10 cellular contexts compared by ENCODE assay signal in the genomic region with DNA sequence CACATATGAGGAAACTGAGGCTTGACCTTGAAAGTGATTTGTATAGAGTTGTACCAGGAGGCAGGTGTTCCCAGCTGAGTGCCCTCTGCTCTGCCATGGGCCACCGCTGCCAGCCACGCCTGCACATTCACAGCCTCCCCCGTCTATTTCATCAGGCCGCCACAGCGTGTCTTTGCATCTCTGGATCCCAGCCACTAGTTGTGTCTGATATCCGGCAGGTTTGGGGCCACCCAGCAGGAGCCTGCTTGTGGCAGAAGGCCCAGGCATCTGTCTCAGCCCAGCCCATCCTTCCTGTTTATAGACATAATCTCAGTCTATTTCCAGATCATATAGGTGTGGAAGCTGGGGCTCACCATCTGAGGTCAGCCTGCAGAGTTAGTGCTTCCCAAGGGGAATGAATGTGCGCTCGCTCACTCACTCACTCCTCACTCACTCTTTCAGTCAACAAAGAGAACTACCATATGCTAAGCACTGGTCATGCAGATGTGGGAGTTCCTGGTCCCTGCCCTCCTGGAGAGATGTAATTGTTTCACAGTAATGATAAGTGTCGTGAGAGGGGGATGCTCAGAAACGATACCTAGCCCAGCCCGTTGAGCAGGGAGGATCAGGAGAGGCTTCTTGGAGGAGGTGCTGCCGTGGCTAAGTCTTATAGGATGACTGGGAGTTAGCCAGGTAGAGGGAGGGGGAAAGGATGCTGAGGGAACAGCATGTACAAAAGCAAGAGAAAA.
DNase-seq lines count a peak whose midpoint lies in the region; ATAC-seq and TF ChIP-seq lines count a peak whose summit lies in the region.
"Had no signal": no experiment of that assay in that cellular context is flagged by ENCODE, and none has a peak within 500 bp of the region (broad histone marks: within the 10 kb centered on the region; RNA-seq: fewer than 3 reads in every experiment).

No MANE protein-coding gene starts in this region.

- H3K27ac Mint-ChIP-seq in HFFc6, result no peak overlapping the region
- H3K27ac Mint-ChIP-seq: stimulated activated naive CD8-positive, alpha-beta T cell treated with anti-CD3 and anti-CD28 coated beads, Interleukin-15, Interleukin-2, amounts not matched to agents 100 ng/mL and 50 ng/mL, for 24 hours had no signal

- H3K4me3 ChIP-seq in Jurkat, Clone E6-1 (ENCODE audit: low read length), result peak overlapping the region; percentile 61
- no peak overlapping the region for H3K4me3 ChIP-seq in RWPE2 (ENCODE audit: severe bottlenecking)

- ATAC-seq in RWPE2 (ENCODE audit: low read depth) (0 out of 3 replicates have a peak, but pooled peaks have one; percentile 17), sciatic nerve (peak; percentile 52)

- no peaks in the 10 kb centered on the region for H3K27me3 ChIP-seq in RWPE2 (ENCODE audit: insufficient read depth, poor library complexity, severe bottlenecking)

- intact Hi-C loops in sciatic nerve (cut with DNase I), result no loop called here

- peak; percentile 90 for DNase-seq in Jurkat, Clone E6-1 (ENCODE audit: low read depth, low spot score)
- no peak for DNase-seq in RWPE2 (ENCODE audit: low spot score)
- DNase-seq in dermis microvascular lymphatic vessel endothelial cell (ENCODE audit: low read depth in 2 of 2), result peak; percentile 32 to 54
- DNase-seq in sciatic nerve (ENCODE audit: low spot score), result peak; percentile 71
- DNase-seq in HK-2 (ENCODE audit: unreplicated experiment), result no peak
- DNase-seq in HFFc6, result no peak
- DNase-seq in SIG-M5 treated with dmso at 0.1 percent for 504 hours (lab: John Stamatoyannopoulos, UW; ENCODE audit: unreplicated experiment), result no peak
- DNase-seq: activated CD4-positive, CD25-positive, alpha-beta regulatory T cell; NCI-H2029 treated with DMSO at 0.1 percent for 48 hours had no signal

- H3K9me3 ChIP-seq in RWPE2 (ENCODE audit: severe bottlenecking), result no peaks in the 10 kb centered on the region

- H3K9me3 Mint-ChIP-seq in HFFc6, result no peaks in the 10 kb centered on the region
- H3K9me3 Mint-ChIP-seq: stimulated activated naive CD8-positive, alpha-beta T cell treated with anti-CD3 and anti-CD28 coated beads, Interleukin-15, Interleukin-2, amounts not matched to agents 100 ng/mL and 50 ng/mL, for 24 hours had no signal

- H3K36me3 Mint-ChIP-seq in HFFc6 (ENCODE audit: low read depth), result no peaks in the 10 kb centered on the region

- no peak overlapping the region for H3K4me3 Mint-ChIP-seq in HFFc6
- H3K4me3 Mint-ChIP-seq: stimulated activated naive CD8-positive, alpha-beta T cell treated with anti-CD3 and anti-CD28 coated beads, Interleukin-15, Interleukin-2, amounts not matched to agents 100 ng/mL and 50 ng/mL, for 24 hours had no signal

- no peak for TF ChIP-seq CTCF in RWPE2 (IDR thresholded peaks at IDR 0.05; ENCODE audit: poor library complexity, severe bottlenecking)
- no peak for TF ChIP-seq CTCF in HFFc6 (IDR thresholded peaks at IDR 0.05)

- no peaks in the 10 kb centered on the region for H3K4me1 Mint-ChIP-seq in HFFc6 (ENCODE audit: low read depth)

- H3K4me1 ChIP-seq in RWPE2 (ENCODE audit: insufficient read depth, poor library complexity, severe bottlenecking), result no peaks in the 10 kb centered on the region

- H3K27me3 Mint-ChIP-seq in HFFc6 (ENCODE audit: insufficient read depth), result peaks cover 16% of the 10 kb centered on the region
- H3K27me3 Mint-ChIP-seq: stimulated activated naive CD8-positive, alpha-beta T cell treated with anti-CD3 and anti-CD28 coated beads, Interleukin-15, Interleukin-2, amounts not matched to agents 100 ng/mL and 50 ng/mL, for 24 hours had no signal

- H3K27ac ChIP-seq in RWPE2 (ENCODE audit: poor library complexity, severe bottlenecking), result no peak overlapping the region

- H3K36me3 ChIP-seq in RWPE2 (ENCODE audit: low read depth), result no peaks in the 10 kb centered on the region

Comparison
In these comparisons a context has a peak if more than half of its experiments do, and no peak if none do; other contexts are left out.
1. DNase-seq: peak in Jurkat, Clone E6-1 (single experiment), dermis microvascular lymphatic vessel endothelial cell (2 of 2) and sciatic nerve (single experiment); none in RWPE2 (single experiment), HK-2 (single experiment), HFFc6 (single experiment) and SIG-M5 treated with dmso at 0.1 percent for 504 hours (single experiment).